30 cellular contexts compared by ENCODE assay signal in genomic region chr12:21334771-21335325, GRCh38. TPM values are rescaled to one million over a fixed set of nuclear protein-coding genes. Genes with fewer than 3 reads are reported as not detected.
"Had no signal": no experiment of that assay in that cellular context is flagged by ENCODE, and none has a peak within 500 bp of the region (broad histone marks: within the 10 kb centered on the region; RNA-seq: fewer than 3 reads in every experiment).

SLCO1A2 (minus strand) TSS chr12:21334917; CDS start chr12:21334647, 270 bp downstream.

- DNase-seq: activated CD4-positive, alpha-beta memory T cell treated with anti-CD3 and anti-CD28 coated beads for 36 hours; activated CD4-positive, alpha-beta T cell treated with anti-CD3 and anti-CD28 coated beads, Interleukin-2, amount 10 ng/mL, durations not matched to agents 24 days and 14 days; activated CD4-positive, CD25-positive, alpha-beta regulatory T cell treated with anti-CD3 and anti-CD28 coated beads, Interleukin-2, amount 50 U/mL, for 72 hours; activated CD8-positive, alpha-beta memory T cell treated with anti-CD3 and anti-CD28 coated beads, Interleukin-2, amount 50 U/mL, for 4 hours; activated effector memory CD4-positive, alpha-beta T cell treated with anti-CD3 and anti-CD28 coated beads, Interleukin-2, amount 50 U/mL, for 16 hours; activated naive CD4-positive, alpha-beta T cell treated with anti-CD3 and anti-CD28 coated beads for 36 hours; activated naive CD8-positive, alpha-beta T cell treated with anti-CD3 and anti-CD28 coated beads for 36 hours; activated T-cell treated with anti-CD3 and anti-CD28 coated beads, Interleukin-2, amount 50 U/mL, for 1 hour; cortex of kidney; foreskin melanocyte; islet precursor cell; left cardiac atrium; naive B cell; nucleus accumbens; pancreas; psoas muscle; stimulated activated CD4-positive, alpha-beta T cell treated with anti-CD3 and anti-CD28 coated beads, Interleukin-2, amount 100 ng/mL, for 48 hours; stimulated activated naive CD4-positive, alpha-beta T cell treated with Interleukin-2 at 50 U/mL for 16 hours; T-helper 17 cell; trophoblast cell; uterus had no signal

- H3K9me3 Mint-ChIP-seq: central memory CD8-positive, alpha-beta T cell had no signal

- ATAC-seq: left cardiac atrium, pancreas, psoas muscle, T-helper 17 cell had no signal

- H3K4me3 Mint-ChIP-seq: activated CD4-positive, alpha-beta memory T cell treated with anti-CD3 and anti-CD28 coated beads for 36 hours; activated CD4-positive, alpha-beta T cell treated with anti-CD3 and anti-CD28 coated beads, Interleukin-2, amount 10 ng/mL, durations not matched to agents 24 days and 14 days; activated naive CD4-positive, alpha-beta T cell treated with anti-CD3 and anti-CD28 coated beads for 36 hours; activated naive CD8-positive, alpha-beta T cell treated with anti-CD3 and anti-CD28 coated beads for 36 hours; activated T-helper 1 cell treated with anti-CD3 and anti-CD28 coated beads, Interleukin-12 subunit alpha, Interleukin-12 subunit beta, Interleukin-2, Interleukin-4 antibody, amounts not matched to agents 30 ng/mL and 10 ng/mL and 1 ng/mL, durations not matched to agents 14 hours and 24 hours and 36 hours; central memory CD8-positive, alpha-beta T cell; mesothelial cell of epicardium; naive B cell; T-helper 17 cell had no signal

- H3K27me3 Mint-ChIP-seq: activated naive CD8-positive, alpha-beta T cell treated with anti-CD3 and anti-CD28 coated beads for 36 hours had no signal

- H3K9me3 ChIP-seq: esophagus muscularis mucosa, pancreas, psoas muscle, thoracic aorta, uterus had no signal

- H3K27ac Mint-ChIP-seq: activated CD4-positive, alpha-beta memory T cell treated with anti-CD3 and anti-CD28 coated beads for 36 hours; activated CD4-positive, alpha-beta T cell treated with anti-CD3 and anti-CD28 coated beads, Interleukin-2, amount 10 ng/mL, durations not matched to agents 24 days and 14 days; activated naive CD4-positive, alpha-beta T cell treated with anti-CD3 and anti-CD28 coated beads for 36 hours; activated naive CD8-positive, alpha-beta T cell treated with anti-CD3 and anti-CD28 coated beads for 36 hours; activated T-helper 1 cell treated with anti-CD3 and anti-CD28 coated beads, Interleukin-12 subunit alpha, Interleukin-12 subunit beta, Interleukin-2, Interleukin-4 antibody, amounts not matched to agents 30 ng/mL and 10 ng/mL and 1 ng/mL, durations not matched to agents 14 hours and 24 hours and 36 hours; mesothelial cell of epicardium; naive B cell; T-helper 17 cell had no signal

- H3K36me3 ChIP-seq: esophagus muscularis mucosa, pancreas, right atrium auricular region, thoracic aorta, uterus had no signal

- H3K4me1 ChIP-seq: esophagus muscularis mucosa, pancreas, psoas muscle, right atrium auricular region, uterus had no signal

- H3K27ac ChIP-seq: esophagus muscularis mucosa, pancreas, psoas muscle, right atrium auricular region, thoracic aorta, uterus had no signal

- H3K27me3 ChIP-seq: esophagus muscularis mucosa, pancreas, right atrium auricular region, uterus had no signal

- H3K4me1 Mint-ChIP-seq: activated CD4-positive, alpha-beta T cell treated with anti-CD3 and anti-CD28 coated beads, Interleukin-2, amount 10 ng/mL, durations not matched to agents 24 days and 14 days; activated naive CD8-positive, alpha-beta T cell treated with anti-CD3 and anti-CD28 coated beads for 36 hours; central memory CD8-positive, alpha-beta T cell; mesothelial cell of epicardium; naive B cell; T-helper 17 cell had no signal

- H3K4me3 ChIP-seq: esophagus muscularis mucosa, pancreas, psoas muscle, right atrium auricular region, thoracic aorta, uterus had no signal

- H3K36me3 Mint-ChIP-seq: activated CD4-positive, alpha-beta memory T cell treated with anti-CD3 and anti-CD28 coated beads for 36 hours; activated naive CD8-positive, alpha-beta T cell treated with anti-CD3 and anti-CD28 coated beads for 36 hours; naive B cell had no signal

RNA-seq across cellular contexts. Expression of gene SLCO1A2, which starts in this region (rescaled TPM):
- total RNA-seq: activated CD4-positive, alpha-beta memory T cell treated with anti-CD3 and anti-CD28 coated beads for 36 hours; activated CD8-positive, alpha-beta memory T cell treated with anti-CD3 and anti-CD28 coated beads for 36 hours; activated naive CD4-positive, alpha-beta T cell treated with anti-CD3 and anti-CD28 coated beads for 36 hours; activated naive CD8-positive, alpha-beta T cell treated with anti-CD3 and anti-CD28 coated beads for 36 hours; activated T-helper 1 cell treated with anti-CD3 and anti-CD28 coated beads, Interleukin-12 subunit alpha, Interleukin-12 subunit beta, Interleukin-2, Interleukin-4 antibody, amounts not matched to agents 30 ng/mL and 10 ng/mL and 1 ng/mL, durations not matched to agents 14 hours and 24 hours and 36 hours; left cardiac atrium; psoas muscle; right atrium auricular region; skeletal muscle tissue; T-helper 17 cell; thoracic aorta; uterus had no signal
- polyA plus RNA-seq: neural cell had no signal
